1 cellular context compared by ENCODE assay signal in genomic region chr7:26284995-26285632, GRCh38.
A peak's percentile ranks its signal among the peaks of the same experiment; 100 is the strongest.
TF ChIP-seq lines count a peak whose summit lies in the region.

No MANE protein-coding gene starts in this region.

TF ChIP-seq in K562, 482 proteins besides CTCF, POLR2A, EP300 and RAD21 (continued from another document):
- TF ChIP-seq MLLT1 (IDR thresholded peaks at IDR 0.05) (no peak), TFAM (CRISPR knock-in tag; conservative IDR thresholded peaks at IDR 0.05) (no peak), ZNF79 (CRISPR knock-in tag; IDR thresholded peaks at IDR 0.05; ENCODE audit: low read depth) (no peak), ZSCAN29 (IDR thresholded peaks at IDR 0.05) (no peak), ZNF764 (CRISPR knock-in tag; IDR thresholded peaks at IDR 0.05; ENCODE audit: low read depth) (peak; percentile 93), CREB3L1 (IDR thresholded peaks at IDR 0.05; ENCODE audit: borderline replicate concordance, low read depth) (peak; percentile 19; the same call in 1 of the 2 replicates), SPI1 (IDR thresholded peaks at IDR 0.05; ENCODE audit: borderline replicate concordance, low read depth, low read length) (no peak), USF1 (CRISPR knock-in tag; IDR thresholded peaks at IDR 0.05) (peak; percentile 39; the same call in 1 of the 2 replicates), RBM39 (optimal IDR thresholded peaks at IDR 0.05; ENCODE audit: low read depth, low read length) (no peak), CBX3 (IDR thresholded peaks at IDR 0.05; ENCODE audit: borderline replicate concordance in 1 of 2, low read length in 2 of 2) (0 out of 3 replicates have a peak, but pooled peaks of 1 of the 2 experiments have one; percentile 22), SMC3 (conservative IDR thresholded peaks at IDR 0.05; ENCODE audit: insufficient read depth, low read depth, low read length) (peak; percentile 57), JUND (IDR thresholded peaks at IDR 0.05; ENCODE audit: borderline replicate concordance, low read depth, low read length) (peak; percentile 17; the same call in 1 of the 2 replicates), JUND (tag; IDR thresholded peaks at IDR 0.05; ENCODE audit: borderline replicate concordance, low read depth, low read length) (no peak), ZNF707 (CRISPR knock-in tag; conservative IDR thresholded peaks at IDR 0.05) (no peak), CEBPB (tag; IDR thresholded peaks at IDR 0.05) (peak; percentile 95), NRF1 (conservative IDR thresholded peaks at IDR 0.05 in 1 of 2, IDR thresholded peaks at IDR 0.05 in 1 of 2) (no peak), ZNF431 (CRISPR knock-in tag; IDR thresholded peaks at IDR 0.05) (no peak), USF2 (CRISPR knock-in tag; IDR thresholded peaks at IDR 0.05) (peak; percentile 53), FOXJ2 (tag; IDR thresholded peaks at IDR 0.05) (no peak), WHSC1 (IDR thresholded peaks at IDR 0.05; ENCODE audit: low read length) (no peak), L3MBTL2 (IDR thresholded peaks at IDR 0.05) (0 out of 2 replicates have a peak, but pooled peaks have one; percentile 13), IRF9 (tag; IDR thresholded peaks at IDR 0.05) (no peak), ETV6 (IDR thresholded peaks at IDR 0.05; ENCODE audit: borderline replicate concordance in 1 of 2, low read depth in 2 of 2, low read length in 1 of 2) (no peak), ETV6 (CRISPR knock-in tag; IDR thresholded peaks at IDR 0.05; ENCODE audit: borderline replicate concordance) (no peak), KDM1A (IDR thresholded peaks at IDR 0.05) (peak; percentile 16 to 50; a peak in 1 of 4 replicates), MNT (conservative IDR thresholded peaks at IDR 0.05) (peak; percentile 76 to 80), DDX20 (tag; IDR thresholded peaks at IDR 0.05; ENCODE audit: low read depth) (no peak), BCOR (IDR thresholded peaks at IDR 0.05) (peak; percentile 74; the same call in 1 of the 2 replicates), HDAC2 (IDR thresholded peaks at IDR 0.05) (0 out of 2 replicates have a peak, but pooled peaks have one; percentile 18), HMBOX1 (IDR thresholded peaks at IDR 0.05) (peak; percentile 57), POLR2B (IDR thresholded peaks at IDR 0.05; ENCODE audit: low read depth, partially characterized antibody) (no peak), TEAD4 (IDR thresholded peaks at IDR 0.05; ENCODE audit: low read length) (0 out of 2 replicates have a peak, but pooled peaks have one; percentile 22), TEAD4 (CRISPR knock-in tag; IDR thresholded peaks at IDR 0.05; ENCODE audit: borderline replicate concordance) (no peak), PTTG1 (tag; IDR thresholded peaks at IDR 0.05; ENCODE audit: low read depth) (no peak), RCOR1 (IDR thresholded peaks at IDR 0.05; ENCODE audit: borderline replicate concordance in 1 of 2, low read depth in 2 of 2, low read length in 2 of 2) (peak in 1 of 2 experiments; percentile 53; a peak in 2 of 4 replicates), ARID2 (IDR thresholded peaks at IDR 0.05) (peak; percentile 70; the same call in 1 of the 2 replicates), ATF7 (IDR thresholded peaks at IDR 0.05) (0 out of 2 replicates have a peak, but pooled peaks have one; percentile 18), FIP1L1 (IDR thresholded peaks at IDR 0.05; ENCODE audit: low read depth, low read length, poor library complexity, severe bottlenecking) (no peak), EP400 (IDR thresholded peaks at IDR 0.05) (peak; percentile 47), TARDBP (IDR thresholded peaks at IDR 0.05) (no peak), DACH1 (IDR thresholded peaks at IDR 0.05; ENCODE audit: partially characterized antibody) (no peak), RBFOX2 (IDR thresholded peaks at IDR 0.05; ENCODE audit: low read depth, low read length) (no peak), ZNF24 (IDR thresholded peaks at IDR 0.05) (0 out of 2 replicates have a peak, but pooled peaks have one; percentile 22), CREB1 (IDR thresholded peaks at IDR 0.05) (no peak), CREB1 (CRISPR knock-in tag; IDR thresholded peaks at IDR 0.05) (no peak), ZNF165 (CRISPR knock-in tag; IDR thresholded peaks at IDR 0.05; ENCODE audit: borderline replicate concordance) (no peak), HSF4 (CRISPR knock-in tag; IDR thresholded peaks at IDR 0.05; ENCODE audit: borderline replicate concordance) (no peak), CEBPG (CRISPR knock-in tag; IDR thresholded peaks at IDR 0.05) (no peak), CEBPG (tag; conservative IDR thresholded peaks at IDR 0.05 in 1 of 2, IDR thresholded peaks at IDR 0.05 in 1 of 2) (peak in 1 of 2 experiments; percentile 85), MYC (IDR thresholded peaks at IDR 0.05; ENCODE audit: low read depth, low read length) (peak; percentile 82), MYC (CRISPR knock-in tag; IDR thresholded peaks at IDR 0.05; ENCODE audit: borderline replicate concordance, low read depth) (no peak)
